ENCODE assay signal across 1 cellular context in the genomic region with DNA sequence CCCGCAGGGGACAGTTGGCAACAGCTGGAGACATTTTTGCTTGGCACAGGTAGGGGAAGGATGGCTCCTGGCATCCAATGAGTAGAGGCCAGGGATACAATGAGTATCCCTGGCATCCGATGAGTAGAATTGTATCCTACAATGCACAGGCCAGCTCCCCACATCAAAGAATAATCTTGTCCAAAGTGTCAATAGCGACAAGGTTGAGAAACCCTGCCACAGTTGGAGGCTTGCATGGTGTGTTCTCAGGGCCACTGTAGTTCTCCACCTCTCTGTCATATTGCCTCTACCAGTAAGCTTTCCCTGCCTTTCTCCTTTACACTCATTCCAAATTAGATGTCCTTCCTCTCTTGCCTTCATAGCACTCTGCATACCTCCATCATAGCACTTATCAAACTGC.
TF ChIP-seq lines count a peak whose summit lies in the region.

No MANE protein-coding gene starts in this region.

TF ChIP-seq in HepG2, 621 proteins besides CTCF, POLR2A, EP300 and RAD21 (continued from another document and continues in another):
- TF ChIP-seq, protein P1, sequence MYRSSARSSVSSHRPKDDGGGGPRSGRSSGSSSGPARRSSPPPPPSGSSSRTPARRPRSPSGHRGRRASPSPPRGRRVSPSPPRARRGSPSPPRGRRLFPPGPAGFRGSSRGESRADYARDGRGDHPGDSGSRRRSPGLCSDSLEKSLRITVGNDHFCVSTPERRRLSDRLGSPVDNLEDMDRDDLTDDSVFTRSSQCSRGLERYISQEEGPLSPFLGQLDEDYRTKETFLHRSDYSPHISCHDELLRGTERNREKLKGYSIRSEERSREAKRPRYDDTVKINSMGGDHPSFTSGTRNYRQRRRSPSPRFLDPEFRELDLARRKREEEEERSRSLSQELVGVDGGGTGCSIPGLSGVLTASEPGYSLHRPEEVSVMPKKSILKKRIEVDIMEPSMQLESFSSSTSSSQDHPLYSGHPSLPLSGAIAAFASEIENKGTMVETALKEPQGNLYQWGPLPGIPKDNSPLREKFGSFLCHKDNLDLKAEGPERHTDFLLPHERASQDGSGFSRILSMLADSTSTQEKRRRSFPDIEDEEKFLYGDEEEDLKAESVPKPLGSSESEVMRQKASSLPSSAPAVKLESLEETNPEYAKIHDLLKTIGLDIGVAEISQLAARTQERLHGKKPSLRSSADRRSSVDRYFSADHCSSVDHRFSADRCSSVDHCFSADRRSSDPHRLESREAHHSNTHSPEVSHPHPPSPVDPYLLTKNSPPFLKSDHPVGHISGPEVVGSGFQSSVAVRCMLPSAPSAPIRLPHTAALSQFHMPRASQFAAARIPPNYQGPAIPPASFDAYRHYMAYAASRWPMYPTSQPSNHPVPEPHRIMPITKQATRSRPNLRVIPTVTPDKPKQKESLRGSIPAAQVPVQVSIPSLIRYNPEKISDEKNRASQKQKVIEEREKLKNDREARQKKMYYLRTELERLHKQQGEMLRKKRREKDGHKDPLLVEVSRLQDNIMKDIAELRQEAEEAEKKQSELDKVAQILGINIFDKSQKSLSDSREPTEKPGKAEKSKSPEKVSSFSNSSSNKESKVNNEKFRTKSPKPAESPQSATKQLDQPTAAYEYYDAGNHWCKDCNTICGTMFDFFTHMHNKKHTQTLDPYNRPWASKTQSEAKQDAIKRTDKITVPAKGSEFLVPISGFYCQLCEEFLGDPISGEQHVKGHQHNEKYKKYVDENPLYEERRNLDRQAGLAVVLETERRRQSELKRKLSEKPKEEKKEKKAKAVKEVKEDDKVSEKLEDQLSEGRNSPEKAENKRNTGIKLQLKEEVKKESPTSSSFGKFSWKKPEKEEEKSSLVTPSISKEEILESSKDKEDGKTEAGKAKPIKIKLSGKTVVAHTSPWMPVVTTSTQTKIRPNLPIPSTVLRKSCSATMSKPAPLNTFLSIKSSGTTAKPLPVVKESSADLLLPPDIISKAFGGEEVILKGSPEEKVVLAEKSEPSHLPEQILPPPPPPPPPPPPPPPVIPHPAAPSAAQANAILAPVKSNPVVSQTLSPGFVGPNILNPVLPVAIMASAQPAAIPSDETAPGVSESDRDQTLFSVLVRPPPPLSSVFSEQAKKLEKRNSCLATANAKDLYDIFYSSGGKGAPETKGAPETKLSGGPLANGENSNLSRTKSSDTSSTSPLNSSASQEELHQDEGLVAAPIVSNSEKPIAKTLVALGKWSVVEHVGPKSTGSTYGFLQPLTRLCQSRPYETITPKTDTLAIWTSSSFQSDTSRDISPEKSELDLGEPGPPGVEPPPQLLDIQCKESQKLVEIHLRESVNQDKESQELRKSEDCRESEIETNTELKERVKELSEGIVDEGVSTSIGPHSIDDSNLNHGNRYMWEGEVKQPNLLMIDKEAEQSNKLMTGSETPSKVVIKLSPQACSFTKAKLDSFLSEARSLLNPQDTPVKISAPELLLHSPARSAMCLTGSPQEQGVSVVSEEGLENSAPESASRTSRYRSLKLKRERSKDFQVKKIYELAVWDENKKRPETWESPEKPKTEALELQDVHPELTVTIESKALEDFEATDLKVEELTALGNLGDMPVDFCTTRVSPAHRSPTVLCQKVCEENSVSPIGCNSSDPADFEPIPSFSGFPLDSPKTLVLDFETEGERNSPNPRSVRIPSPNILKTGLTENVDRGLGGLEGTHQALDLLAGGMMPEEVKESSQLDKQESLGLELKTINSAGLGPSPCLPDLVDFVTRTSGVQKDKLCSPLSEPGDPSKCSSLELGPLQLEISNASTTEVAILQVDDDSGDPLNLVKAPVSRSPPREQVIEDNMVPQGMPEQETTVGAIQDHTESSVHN (CRISPR knock-in tag; IDR thresholded peaks at IDR 0.05), result no peak
- no peak for TF ChIP-seq ZNF143 (CRISPR knock-in tag; IDR thresholded peaks at IDR 0.05)
- TF ChIP-seq, protein P2, sequence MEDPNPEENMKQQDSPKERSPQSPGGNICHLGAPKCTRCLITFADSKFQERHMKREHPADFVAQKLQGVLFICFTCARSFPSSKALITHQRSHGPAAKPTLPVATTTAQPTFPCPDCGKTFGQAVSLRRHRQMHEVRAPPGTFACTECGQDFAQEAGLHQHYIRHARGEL (CRISPR knock-in tag; IDR thresholded peaks at IDR 0.05), result no peak
- TF ChIP-seq, protein P3, sequence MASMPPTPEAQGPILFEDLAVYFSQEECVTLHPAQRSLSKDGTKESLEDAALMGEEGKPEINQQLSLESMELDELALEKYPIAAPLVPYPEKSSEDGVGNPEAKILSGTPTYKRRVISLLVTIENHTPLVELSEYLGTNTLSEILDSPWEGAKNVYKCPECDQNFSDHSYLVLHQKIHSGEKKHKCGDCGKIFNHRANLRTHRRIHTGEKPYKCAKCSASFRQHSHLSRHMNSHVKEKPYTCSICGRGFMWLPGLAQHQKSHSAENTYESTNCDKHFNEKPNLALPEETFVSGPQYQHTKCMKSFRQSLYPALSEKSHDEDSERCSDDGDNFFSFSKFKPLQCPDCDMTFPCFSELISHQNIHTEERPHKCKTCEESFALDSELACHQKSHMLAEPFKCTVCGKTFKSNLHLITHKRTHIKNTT (CRISPR knock-in tag; IDR thresholded peaks at IDR 0.05), result no peak
- TF ChIP-seq ZNF777 (CRISPR knock-in tag; IDR thresholded peaks at IDR 0.05), result no peak
- TF ChIP-seq ZNF670 (CRISPR knock-in tag; IDR thresholded peaks at IDR 0.05; ENCODE audit: borderline replicate concordance), result no peak
- TF ChIP-seq SALL1 (CRISPR knock-in tag; IDR thresholded peaks at IDR 0.05), result no peak
- TF ChIP-seq NCOA2 (CRISPR knock-in tag; IDR thresholded peaks at IDR 0.05), result 0 out of 2 replicates have a peak, but pooled peaks have one; percentile 15
- peak; percentile 53 for TF ChIP-seq FOXA3 (CRISPR knock-in tag; IDR thresholded peaks at IDR 0.05)
- TF ChIP-seq, protein P4, sequence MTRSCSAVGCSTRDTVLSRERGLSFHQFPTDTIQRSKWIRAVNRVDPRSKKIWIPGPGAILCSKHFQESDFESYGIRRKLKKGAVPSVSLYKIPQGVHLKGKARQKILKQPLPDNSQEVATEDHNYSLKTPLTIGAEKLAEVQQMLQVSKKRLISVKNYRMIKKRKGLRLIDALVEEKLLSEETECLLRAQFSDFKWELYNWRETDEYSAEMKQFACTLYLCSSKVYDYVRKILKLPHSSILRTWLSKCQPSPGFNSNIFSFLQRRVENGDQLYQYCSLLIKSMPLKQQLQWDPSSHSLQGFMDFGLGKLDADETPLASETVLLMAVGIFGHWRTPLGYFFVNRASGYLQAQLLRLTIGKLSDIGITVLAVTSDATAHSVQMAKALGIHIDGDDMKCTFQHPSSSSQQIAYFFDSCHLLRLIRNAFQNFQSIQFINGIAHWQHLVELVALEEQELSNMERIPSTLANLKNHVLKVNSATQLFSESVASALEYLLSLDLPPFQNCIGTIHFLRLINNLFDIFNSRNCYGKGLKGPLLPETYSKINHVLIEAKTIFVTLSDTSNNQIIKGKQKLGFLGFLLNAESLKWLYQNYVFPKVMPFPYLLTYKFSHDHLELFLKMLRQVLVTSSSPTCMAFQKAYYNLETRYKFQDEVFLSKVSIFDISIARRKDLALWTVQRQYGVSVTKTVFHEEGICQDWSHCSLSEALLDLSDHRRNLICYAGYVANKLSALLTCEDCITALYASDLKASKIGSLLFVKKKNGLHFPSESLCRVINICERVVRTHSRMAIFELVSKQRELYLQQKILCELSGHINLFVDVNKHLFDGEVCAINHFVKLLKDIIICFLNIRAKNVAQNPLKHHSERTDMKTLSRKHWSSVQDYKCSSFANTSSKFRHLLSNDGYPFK (CRISPR knock-in tag; IDR thresholded peaks at IDR 0.05; ENCODE audit: borderline replicate concordance), result no peak
- no peak for TF ChIP-seq RFX3 (CRISPR knock-in tag; IDR thresholded peaks at IDR 0.05)
- no peak for TF ChIP-seq MED8 (CRISPR knock-in tag; IDR thresholded peaks at IDR 0.05; ENCODE audit: insufficient replicate concordance)
- TF ChIP-seq MIER3 (CRISPR knock-in tag; IDR thresholded peaks at IDR 0.05; ENCODE audit: borderline replicate concordance), result no peak
- no peak for TF ChIP-seq SOX13 (IDR thresholded peaks at IDR 0.05)
- TF ChIP-seq SOX13 (CRISPR knock-in tag; conservative IDR thresholded peaks at IDR 0.05 in 1 of 2, IDR thresholded peaks at IDR 0.05 in 1 of 2), result peak in 1 of 2 experiments; percentile 59; a peak in 2 of 4 replicates
- TF ChIP-seq ZNF282 (IDR thresholded peaks at IDR 0.05; ENCODE audit: partially characterized antibody), result no peak
- no peak for TF ChIP-seq NFYB (CRISPR knock-in tag; IDR thresholded peaks at IDR 0.05)
- TF ChIP-seq SOX6 (IDR thresholded peaks at IDR 0.05), result no peak
- 0 out of 2 replicates have a peak, but pooled peaks have one; percentile 29 for TF ChIP-seq SOX6 (CRISPR knock-in tag; IDR thresholded peaks at IDR 0.05)
- no peak for TF ChIP-seq EHMT2 (IDR thresholded peaks at IDR 0.05; ENCODE audit: borderline replicate concordance, low read depth, low read length)
- TF ChIP-seq, protein P5, sequence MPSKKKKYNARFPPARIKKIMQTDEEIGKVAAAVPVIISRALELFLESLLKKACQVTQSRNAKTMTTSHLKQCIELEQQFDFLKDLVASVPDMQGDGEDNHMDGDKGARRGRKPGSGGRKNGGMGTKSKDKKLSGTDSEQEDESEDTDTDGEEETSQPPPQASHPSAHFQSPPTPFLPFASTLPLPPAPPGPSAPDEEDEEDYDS (CRISPR knock-in tag; IDR thresholded peaks at IDR 0.05), result no peak
- TF ChIP-seq ZFAT (CRISPR knock-in tag; conservative IDR thresholded peaks at IDR 0.05), result no peak
- TF ChIP-seq TEAD3 (CRISPR knock-in tag; optimal IDR thresholded peaks at IDR 0.05; ENCODE audit: borderline replicate concordance), result peak; percentile 7
- TF ChIP-seq, protein P6, sequence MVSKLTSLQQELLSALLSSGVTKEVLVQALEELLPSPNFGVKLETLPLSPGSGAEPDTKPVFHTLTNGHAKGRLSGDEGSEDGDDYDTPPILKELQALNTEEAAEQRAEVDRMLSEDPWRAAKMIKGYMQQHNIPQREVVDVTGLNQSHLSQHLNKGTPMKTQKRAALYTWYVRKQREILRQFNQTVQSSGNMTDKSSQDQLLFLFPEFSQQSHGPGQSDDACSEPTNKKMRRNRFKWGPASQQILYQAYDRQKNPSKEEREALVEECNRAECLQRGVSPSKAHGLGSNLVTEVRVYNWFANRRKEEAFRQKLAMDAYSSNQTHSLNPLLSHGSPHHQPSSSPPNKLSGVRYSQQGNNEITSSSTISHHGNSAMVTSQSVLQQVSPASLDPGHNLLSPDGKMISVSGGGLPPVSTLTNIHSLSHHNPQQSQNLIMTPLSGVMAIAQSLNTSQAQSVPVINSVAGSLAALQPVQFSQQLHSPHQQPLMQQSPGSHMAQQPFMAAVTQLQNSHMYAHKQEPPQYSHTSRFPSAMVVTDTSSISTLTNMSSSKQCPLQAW (CRISPR knock-in tag; IDR thresholded peaks at IDR 0.05), result no peak
- TF ChIP-seq ZMYM3 (CRISPR knock-in tag; IDR thresholded peaks at IDR 0.05), result no peak
- no peak for TF ChIP-seq NRL (CRISPR knock-in tag; IDR thresholded peaks at IDR 0.05; ENCODE audit: borderline replicate concordance)
- TF ChIP-seq, protein P7, sequence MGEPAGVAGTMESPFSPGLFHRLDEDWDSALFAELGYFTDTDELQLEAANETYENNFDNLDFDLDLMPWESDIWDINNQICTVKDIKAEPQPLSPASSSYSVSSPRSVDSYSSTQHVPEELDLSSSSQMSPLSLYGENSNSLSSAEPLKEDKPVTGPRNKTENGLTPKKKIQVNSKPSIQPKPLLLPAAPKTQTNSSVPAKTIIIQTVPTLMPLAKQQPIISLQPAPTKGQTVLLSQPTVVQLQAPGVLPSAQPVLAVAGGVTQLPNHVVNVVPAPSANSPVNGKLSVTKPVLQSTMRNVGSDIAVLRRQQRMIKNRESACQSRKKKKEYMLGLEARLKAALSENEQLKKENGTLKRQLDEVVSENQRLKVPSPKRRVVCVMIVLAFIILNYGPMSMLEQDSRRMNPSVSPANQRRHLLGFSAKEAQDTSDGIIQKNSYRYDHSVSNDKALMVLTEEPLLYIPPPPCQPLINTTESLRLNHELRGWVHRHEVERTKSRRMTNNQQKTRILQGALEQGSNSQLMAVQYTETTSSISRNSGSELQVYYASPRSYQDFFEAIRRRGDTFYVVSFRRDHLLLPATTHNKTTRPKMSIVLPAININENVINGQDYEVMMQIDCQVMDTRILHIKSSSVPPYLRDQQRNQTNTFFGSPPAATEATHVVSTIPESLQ (CRISPR knock-in tag; conservative IDR thresholded peaks at IDR 0.05), result no peak
- no peak for TF ChIP-seq ZNF713 (CRISPR knock-in tag; IDR thresholded peaks at IDR 0.05)
- no peak for TF ChIP-seq ZNF451 (CRISPR knock-in tag; IDR thresholded peaks at IDR 0.05)
- no peak for TF ChIP-seq CBX1 (IDR thresholded peaks at IDR 0.05; ENCODE audit: low read depth)
- TF ChIP-seq, protein P8, sequence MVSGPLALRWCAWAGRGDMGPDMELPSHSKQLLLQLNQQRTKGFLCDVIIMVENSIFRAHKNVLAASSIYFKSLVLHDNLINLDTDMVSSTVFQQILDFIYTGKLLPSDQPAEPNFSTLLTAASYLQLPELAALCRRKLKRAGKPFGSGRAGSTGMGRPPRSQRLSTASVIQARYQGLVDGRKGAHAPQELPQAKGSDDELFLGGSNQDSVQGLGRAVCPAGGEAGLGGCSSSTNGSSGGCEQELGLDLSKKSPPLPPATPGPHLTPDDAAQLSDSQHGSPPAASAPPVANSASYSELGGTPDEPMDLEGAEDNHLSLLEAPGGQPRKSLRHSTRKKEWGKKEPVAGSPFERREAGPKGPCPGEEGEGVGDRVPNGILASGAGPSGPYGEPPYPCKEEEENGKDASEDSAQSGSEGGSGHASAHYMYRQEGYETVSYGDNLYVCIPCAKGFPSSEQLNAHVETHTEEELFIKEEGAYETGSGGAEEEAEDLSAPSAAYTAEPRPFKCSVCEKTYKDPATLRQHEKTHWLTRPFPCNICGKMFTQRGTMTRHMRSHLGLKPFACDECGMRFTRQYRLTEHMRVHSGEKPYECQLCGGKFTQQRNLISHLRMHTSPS (CRISPR knock-in tag; IDR thresholded peaks at IDR 0.05; ENCODE audit: low read depth), result 0 out of 2 replicates have a peak, but pooled peaks have one; percentile 29
- TF ChIP-seq TCF7 (IDR thresholded peaks at IDR 0.05; ENCODE audit: low read depth), result peak; percentile 72
- TF ChIP-seq STAG1 (CRISPR knock-in tag; IDR thresholded peaks at IDR 0.05), result no peak
- no peak for TF ChIP-seq ZNF557 (CRISPR knock-in tag; IDR thresholded peaks at IDR 0.05)
- TF ChIP-seq, protein P9, sequence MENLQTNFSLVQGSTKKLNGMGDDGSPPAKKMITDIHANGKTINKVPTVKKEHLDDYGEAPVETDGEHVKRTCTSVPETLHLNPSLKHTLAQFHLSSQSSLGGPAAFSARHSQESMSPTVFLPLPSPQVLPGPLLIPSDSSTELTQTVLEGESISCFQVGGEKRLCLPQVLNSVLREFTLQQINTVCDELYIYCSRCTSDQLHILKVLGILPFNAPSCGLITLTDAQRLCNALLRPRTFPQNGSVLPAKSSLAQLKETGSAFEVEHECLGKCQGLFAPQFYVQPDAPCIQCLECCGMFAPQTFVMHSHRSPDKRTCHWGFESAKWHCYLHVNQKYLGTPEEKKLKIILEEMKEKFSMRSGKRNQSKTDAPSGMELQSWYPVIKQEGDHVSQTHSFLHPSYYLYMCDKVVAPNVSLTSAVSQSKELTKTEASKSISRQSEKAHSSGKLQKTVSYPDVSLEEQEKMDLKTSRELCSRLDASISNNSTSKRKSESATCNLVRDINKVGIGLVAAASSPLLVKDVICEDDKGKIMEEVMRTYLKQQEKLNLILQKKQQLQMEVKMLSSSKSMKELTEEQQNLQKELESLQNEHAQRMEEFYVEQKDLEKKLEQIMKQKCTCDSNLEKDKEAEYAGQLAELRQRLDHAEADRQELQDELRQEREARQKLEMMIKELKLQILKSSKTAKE (CRISPR knock-in tag; IDR thresholded peaks at IDR 0.05; ENCODE audit: borderline replicate concordance), result no peak
- TF ChIP-seq KAT7 (CRISPR knock-in tag; IDR thresholded peaks at IDR 0.05; ENCODE audit: borderline replicate concordance), result no peak
- no peak for TF ChIP-seq HNRNPL (IDR thresholded peaks at IDR 0.05; ENCODE audit: low read depth, low read length)
- no peak for TF ChIP-seq ZNF224 (CRISPR knock-in tag; IDR thresholded peaks at IDR 0.05)
- TF ChIP-seq ZNF589 (CRISPR knock-in tag; conservative IDR thresholded peaks at IDR 0.05), result no peak
- TF ChIP-seq ZNF33B (CRISPR knock-in tag; IDR thresholded peaks at IDR 0.05), result no peak
